1 cellular context compared by ENCODE assay signal in the genomic region with DNA sequence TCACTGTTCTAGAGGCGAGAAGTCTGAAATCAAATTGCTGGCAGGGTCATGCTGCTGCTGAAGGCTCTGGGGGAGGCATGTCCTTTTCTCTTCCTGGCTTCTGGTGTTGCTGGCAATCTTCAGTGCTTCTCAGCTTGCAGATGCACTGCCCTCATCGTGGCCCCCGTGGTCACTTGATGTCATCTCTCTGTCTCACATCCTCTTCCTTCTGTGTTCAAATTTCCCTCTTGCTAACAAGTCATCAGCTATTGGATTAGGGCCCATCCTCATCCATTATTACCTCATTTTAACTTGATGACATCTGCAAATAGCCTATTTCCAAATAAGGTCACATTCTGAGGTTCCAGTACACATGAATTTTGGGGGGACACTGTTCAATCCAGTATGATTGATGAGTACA.
TF ChIP-seq lines count a peak whose summit lies in the region.

No MANE protein-coding gene starts in this region.

TF ChIP-seq in GM23338, 12 proteins besides CTCF, POLR2A, EP300 and RAD21 (continued from another document):
- TF ChIP-seq, protein P1, sequence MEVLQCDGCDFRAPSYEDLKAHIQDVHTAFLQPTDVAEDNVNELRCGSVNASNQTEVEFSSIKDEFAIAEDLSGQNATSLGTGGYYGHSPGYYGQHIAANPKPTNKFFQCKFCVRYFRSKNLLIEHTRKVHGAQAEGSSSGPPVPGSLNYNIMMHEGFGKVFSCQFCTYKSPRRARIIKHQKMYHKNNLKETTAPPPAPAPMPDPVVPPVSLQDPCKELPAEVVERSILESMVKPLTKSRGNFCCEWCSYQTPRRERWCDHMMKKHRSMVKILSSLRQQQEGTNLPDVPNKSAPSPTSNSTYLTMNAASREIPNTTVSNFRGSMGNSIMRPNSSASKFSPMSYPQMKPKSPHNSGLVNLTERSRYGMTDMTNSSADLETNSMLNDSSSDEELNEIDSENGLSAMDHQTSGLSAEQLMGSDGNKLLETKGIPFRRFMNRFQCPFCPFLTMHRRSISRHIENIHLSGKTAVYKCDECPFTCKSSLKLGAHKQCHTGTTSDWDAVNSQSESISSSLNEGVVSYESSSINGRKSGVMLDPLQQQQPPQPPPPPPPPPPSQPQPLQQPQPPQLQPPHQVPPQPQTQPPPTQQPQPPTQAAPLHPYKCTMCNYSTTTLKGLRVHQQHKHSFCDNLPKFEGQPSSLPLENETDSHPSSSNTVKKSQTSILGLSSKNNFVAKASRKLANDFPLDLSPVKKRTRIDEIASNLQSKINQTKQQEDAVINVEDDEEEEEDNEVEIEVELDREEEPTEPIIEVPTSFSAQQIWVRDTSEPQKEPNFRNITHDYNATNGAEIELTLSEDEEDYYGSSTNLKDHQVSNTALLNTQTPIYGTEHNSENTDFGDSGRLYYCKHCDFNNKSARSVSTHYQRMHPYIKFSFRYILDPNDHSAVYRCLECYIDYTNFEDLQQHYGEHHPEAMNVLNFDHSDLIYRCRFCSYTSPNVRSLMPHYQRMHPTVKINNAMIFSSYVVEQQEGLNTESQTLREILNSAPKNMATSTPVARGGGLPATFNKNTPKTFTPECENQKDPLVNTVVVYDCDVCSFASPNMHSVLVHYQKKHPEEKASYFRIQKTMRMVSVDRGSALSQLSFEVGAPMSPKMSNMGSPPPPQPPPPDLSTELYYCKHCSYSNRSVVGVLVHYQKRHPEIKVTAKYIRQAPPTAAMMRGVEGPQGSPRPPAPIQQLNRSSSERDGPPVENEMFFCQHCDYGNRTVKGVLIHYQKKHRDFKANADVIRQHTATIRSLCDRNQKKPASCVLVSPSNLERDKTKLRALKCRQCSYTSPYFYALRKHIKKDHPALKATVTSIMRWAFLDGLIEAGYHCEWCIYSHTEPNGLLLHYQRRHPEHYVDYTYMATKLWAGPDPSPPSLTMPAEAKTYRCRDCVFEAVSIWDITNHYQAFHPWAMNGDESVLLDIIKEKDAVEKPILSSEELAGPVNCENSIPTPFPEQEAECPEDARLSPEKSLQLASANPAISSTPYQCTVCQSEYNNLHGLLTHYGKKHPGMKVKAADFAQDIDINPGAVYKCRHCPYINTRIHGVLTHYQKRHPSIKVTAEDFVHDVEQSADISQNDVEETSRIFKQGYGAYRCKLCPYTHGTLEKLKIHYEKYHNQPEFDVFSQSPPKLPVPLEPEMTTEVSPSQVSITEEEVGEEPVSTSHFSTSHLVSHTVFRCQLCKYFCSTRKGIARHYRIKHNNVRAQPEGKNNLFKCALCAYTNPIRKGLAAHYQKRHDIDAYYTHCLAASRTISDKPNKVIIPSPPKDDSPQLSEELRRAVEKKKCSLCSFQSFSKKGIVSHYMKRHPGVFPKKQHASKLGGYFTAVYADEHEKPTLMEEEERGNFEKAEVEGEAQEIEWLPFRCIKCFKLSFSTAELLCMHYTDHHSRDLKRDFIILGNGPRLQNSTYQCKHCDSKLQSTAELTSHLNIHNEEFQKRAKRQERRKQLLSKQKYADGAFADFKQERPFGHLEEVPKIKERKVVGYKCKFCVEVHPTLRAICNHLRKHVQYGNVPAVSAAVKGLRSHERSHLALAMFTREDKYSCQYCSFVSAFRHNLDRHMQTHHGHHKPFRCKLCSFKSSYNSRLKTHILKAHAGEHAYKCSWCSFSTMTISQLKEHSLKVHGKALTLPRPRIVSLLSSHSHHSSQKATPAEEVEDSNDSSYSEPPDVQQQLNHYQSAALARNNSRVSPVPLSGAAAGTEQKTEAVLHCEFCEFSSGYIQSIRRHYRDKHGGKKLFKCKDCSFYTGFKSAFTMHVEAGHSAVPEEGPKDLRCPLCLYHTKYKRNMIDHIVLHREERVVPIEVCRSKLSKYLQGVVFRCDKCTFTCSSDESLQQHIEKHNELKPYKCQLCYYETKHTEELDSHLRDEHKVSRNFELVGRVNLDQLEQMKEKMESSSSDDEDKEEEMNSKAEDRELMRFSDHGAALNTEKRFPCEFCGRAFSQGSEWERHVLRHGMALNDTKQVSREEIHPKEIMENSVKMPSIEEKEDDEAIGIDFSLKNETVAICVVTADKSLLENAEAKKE (CRISPR knock-in tag; IDR thresholded peaks at IDR 0.05): no peak
- no peak for TF ChIP-seq EZH2 (IDR thresholded peaks at IDR 0.05; ENCODE audit: low read depth, unreplicated experiment)
- no peak for TF ChIP-seq ZNF331 (CRISPR knock-in tag; IDR thresholded peaks at IDR 0.05; ENCODE audit: low read depth)
